In genomic region chrX:146278381-146278780, GRCh38 we compare ENCODE assay signal across 14 cellular contexts.
DNase-seq lines count a peak whose midpoint lies in the region; ATAC-seq, FAIRE-seq and TF ChIP-seq lines count a peak whose summit lies in the region.
"Had no signal": no experiment of that assay in that cellular context is flagged by ENCODE, and none has a peak within 500 bp of the region (broad histone marks: within the 10 kb centered on the region; RNA-seq: fewer than 3 reads in every experiment).

No MANE protein-coding gene starts in this region.

- H3K4me1 ChIP-seq in OCI-LY7 (ENCODE audit: insufficient read depth, low read length, poor library complexity, severe bottlenecking) (no peaks in the 10 kb centered on the region), kidney (ENCODE audit: control insufficient read depth in 1 of 2, insufficient read depth in 1 of 2, low read depth in 1 of 2, low read length in 2 of 2) (no peaks in the 10 kb centered on the region)
- H3K4me1 ChIP-seq: body of pancreas had no signal

- H3K4me3 Mint-ChIP-seq in activated naive CD4-positive, alpha-beta T cell treated with anti-CD3 and anti-CD28 coated beads, Interleukin-2, amount 10 ng/mL, durations not matched to agents 7 days and 5 days = no peak overlapping the region
- H3K4me3 Mint-ChIP-seq: activated T-cell treated with anti-CD3 and anti-CD28 coated beads, Interleukin-2, amount 50 U/mL, for 4 hours; CD4-positive, CD25-positive, alpha-beta regulatory T cell had no signal

- intact Hi-C loops in OCI-LY7 (cut with micrococcal nuclease; ENCODE audit: unreplicated experiment) (no loop called here), kidney (cut with DNase I) (no loop called here)

- H3K27ac ChIP-seq in OCI-LY7 (ENCODE audit: low read depth, low read length, poor library complexity, severe bottlenecking) (no peak overlapping the region), kidney (ENCODE audit: low read depth in 2 of 2, low read length in 2 of 2) (no peak overlapping the region)
- H3K27ac ChIP-seq: body of pancreas had no signal

- no peak overlapping the region for H2AFZ ChIP-seq in OCI-LY7 (ENCODE audit: low read length)

- no peaks in the 10 kb centered on the region for H3K27me3 Mint-ChIP-seq in activated naive CD4-positive, alpha-beta T cell treated with anti-CD3 and anti-CD28 coated beads, Interleukin-2, amount 10 ng/mL, durations not matched to agents 7 days and 5 days
- H3K27me3 Mint-ChIP-seq: CD4-positive, CD25-positive, alpha-beta regulatory T cell had no signal

- BruUV-seq in OCI-LY7 (replicated peaks; lab: Mats Ljungman, UMichigan) = no TSS peak

- H3K9me3 ChIP-seq in OCI-LY7 (ENCODE audit: low read length) (no peaks in the 10 kb centered on the region), kidney (ENCODE audit: control insufficient read depth in 1 of 2, low read length in 2 of 2) (no peaks in the 10 kb centered on the region)
- H3K9me3 ChIP-seq: body of pancreas had no signal

- H3K27ac Mint-ChIP-seq in activated naive CD4-positive, alpha-beta T cell treated with anti-CD3 and anti-CD28 coated beads, Interleukin-2, amount 10 ng/mL, durations not matched to agents 7 days and 5 days = no peak overlapping the region
- H3K27ac Mint-ChIP-seq: CD4-positive, CD25-positive, alpha-beta regulatory T cell had no signal

- H3K4me2 ChIP-seq in OCI-LY7 (ENCODE audit: low read length) = no peak overlapping the region

- peak; percentile 32; the same call in 1 of the 2 replicates for TF ChIP-seq CTCF in OCI-LY7 (conservative IDR thresholded peaks at IDR 0.05; ENCODE audit: low read length)
- no peak for TF ChIP-seq CTCF in kidney (IDR thresholded peaks at IDR 0.05; ENCODE audit: borderline replicate concordance, extremely low read depth, insufficient read depth)

- H4K20me1 ChIP-seq in OCI-LY7 (ENCODE audit: insufficient read depth, low read length) = no peaks in the 10 kb centered on the region

- H3K36me3 Mint-ChIP-seq in activated naive CD4-positive, alpha-beta T cell treated with anti-CD3 and anti-CD28 coated beads, Interleukin-2, amount 10 ng/mL, durations not matched to agents 7 days and 5 days = no peaks in the 10 kb centered on the region
- H3K36me3 Mint-ChIP-seq: CD4-positive, CD25-positive, alpha-beta regulatory T cell had no signal

- H3K4me3 ChIP-seq in OCI-LY7 (ENCODE audit: low read depth, low read length, poor library complexity, severe bottlenecking) = no peak overlapping the region
- H3K4me3 ChIP-seq in kidney (ENCODE audit: low read length in 2 of 2) = no peak overlapping the region
- H3K4me3 ChIP-seq: body of pancreas had no signal

- POLR2A ChIA-PET in OCI-LY7 (lab: Charles Lee) = no interaction called here

- DNase-seq in CD1c-positive myeloid dendritic cell (ENCODE audit: extremely low spot score) (peak; percentile 1), HT1080 (ENCODE audit: low read depth) (peak; percentile 8), OCI-LY7 (ENCODE audit: low spot score) (no peak), kidney (no peak)
- DNase-seq in activated naive CD4-positive, alpha-beta T cell treated with anti-CD3 and anti-CD28 coated beads, Interleukin-2, amount 10 ng/mL, durations not matched to agents 7 days and 5 days = no peak
- DNase-seq in stimulated activated CD4-positive, alpha-beta T cell treated with anti-CD3 and anti-CD28 coated beads, Interleukin-1b, Interleukin-23, amount 100 ng/mL, for 48 hours = no peak
- DNase-seq: activated T-cell treated with anti-CD3 and anti-CD28 coated beads, Interleukin-2, amount 50 U/mL, for 4 hours; CD4-positive, CD25-positive, alpha-beta regulatory T cell; NCI-H1048; right cardiac atrium had no signal

- no peaks in the 10 kb centered on the region for H3K9me3 Mint-ChIP-seq in activated naive CD4-positive, alpha-beta T cell treated with anti-CD3 and anti-CD28 coated beads, Interleukin-2, amount 10 ng/mL, durations not matched to agents 7 days and 5 days
- H3K9me3 Mint-ChIP-seq: activated T-cell treated with anti-CD3 and anti-CD28 coated beads, Interleukin-2, amount 50 U/mL, for 4 hours had no signal

- no peaks in the 10 kb centered on the region for H3K9me2 ChIP-seq in OCI-LY7 (ENCODE audit: insufficient read depth, low read length)

- no peaks in the 10 kb centered on the region for H3K36me3 ChIP-seq in OCI-LY7 (ENCODE audit: insufficient read depth, low read length)
- no peaks in the 10 kb centered on the region for H3K36me3 ChIP-seq in kidney (ENCODE audit: control insufficient read depth in 1 of 2, insufficient read depth in 2 of 2, low read length in 2 of 2)

- H3K79me2 ChIP-seq in OCI-LY7 (ENCODE audit: insufficient read depth, low read depth, low read length) = no peaks in the 10 kb centered on the region

- peak; percentile 62 for FAIRE-seq in kidney (lab: Jason Lieb, UNC)

- H3K4me1 Mint-ChIP-seq in activated naive CD4-positive, alpha-beta T cell treated with anti-CD3 and anti-CD28 coated beads, Interleukin-2, amount 10 ng/mL, durations not matched to agents 7 days and 5 days = no peaks in the 10 kb centered on the region
- H3K4me1 Mint-ChIP-seq: CD4-positive, CD25-positive, alpha-beta regulatory T cell had no signal

- no peak for ATAC-seq in HG03432 (IDR thresholded peaks at IDR 0.05; ENCODE audit: unreplicated experiment)
- ATAC-seq in HG02973 (IDR thresholded peaks at IDR 0.05; ENCODE audit: unreplicated experiment) = no peak
- ATAC-seq: activated T-cell treated with anti-CD3 and anti-CD28 coated beads, Interleukin-2, amount 50 U/mL, for 4 hours; body of pancreas; HCT116; right cardiac atrium had no signal

- CTCF ChIA-PET in OCI-LY7 (lab: Charles Lee; ENCODE audit: unreplicated experiment) = no interaction called here
- CTCF ChIA-PET in activated naive CD4-positive, alpha-beta T cell treated with anti-CD3 and anti-CD28 coated beads, Interleukin-2, amount 10 ng/mL, durations not matched to agents 7 days and 5 days (lab: Charles Lee) = no interaction called here

- H3K9ac ChIP-seq in kidney (ENCODE audit: low read length in 2 of 2) = no peak overlapping the region

Comparison
In these comparisons a context has a peak if more than half of its experiments do, and no peak if none do; other contexts are left out.
1. DNase-seq: peak in CD1c-positive myeloid dendritic cell (single experiment) and HT1080 (single experiment); none in OCI-LY7 (single experiment), kidney (single experiment), activated naive CD4-positive, alpha-beta T cell treated with anti-CD3 and anti-CD28 coated beads, Interleukin-2, amount 10 ng/mL, durations not matched to agents 7 days and 5 days (single experiment) and stimulated activated CD4-positive, alpha-beta T cell treated with anti-CD3 and anti-CD28 coated beads, Interleukin-1b, Interleukin-23, amount 100 ng/mL, for 48 hours (single experiment).